In the genomic region with DNA sequence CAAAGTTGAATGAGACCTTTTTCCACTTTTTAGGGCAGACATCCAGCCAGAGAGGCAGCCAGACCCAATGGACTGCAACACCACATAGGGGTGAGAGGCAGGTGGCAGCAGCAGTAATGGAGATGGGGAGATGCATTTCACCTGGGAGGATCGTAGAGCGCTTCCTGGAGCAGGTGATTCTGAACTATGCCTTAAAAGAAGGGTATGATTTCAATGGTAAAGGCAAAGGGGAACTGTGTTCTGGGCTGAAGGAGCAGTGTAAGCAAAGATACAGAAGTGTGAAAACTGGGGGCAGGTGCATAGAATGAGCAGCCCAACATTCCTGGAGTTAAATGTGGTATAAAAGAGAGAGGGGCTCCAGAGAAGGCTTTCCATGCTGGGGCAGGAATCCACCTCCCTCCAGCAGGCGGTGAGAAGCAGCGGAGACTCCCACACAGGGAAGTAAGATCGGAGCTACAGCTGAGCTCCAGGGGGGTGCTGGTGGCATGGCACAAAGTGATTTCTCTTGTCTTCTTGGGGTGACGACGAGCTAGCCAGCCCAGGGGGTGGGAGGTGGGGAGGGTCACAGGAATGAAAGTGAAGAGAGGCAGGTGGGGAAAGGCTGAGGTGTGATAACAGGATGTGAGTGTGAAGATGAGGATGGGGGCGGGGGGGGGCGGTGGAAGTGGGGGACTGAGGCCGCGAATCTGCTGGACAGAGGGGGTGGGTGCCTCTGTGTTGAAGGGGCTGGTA, we compare ENCODE assay signal across 26 cellular contexts. TPM values are rescaled to one million over a fixed set of nuclear protein-coding genes. Genes with fewer than 3 reads are reported as not detected.
DNase-seq lines count a peak whose midpoint lies in the region; ATAC-seq, FAIRE-seq and TF ChIP-seq lines count a peak whose summit lies in the region.
"Had no signal": no experiment of that assay in that cellular context is flagged by ENCODE, and none has a peak within 500 bp of the region (broad histone marks: within the 10 kb centered on the region; RNA-seq: fewer than 3 reads in every experiment).

No MANE protein-coding gene starts in this region.

- no peaks in the 10 kb centered on the region for H3K36me3 Mint-ChIP-seq in naive B cell

- H3K4me1 ChIP-seq in DOHH2 (ENCODE audit: control insufficient read depth, low read length) (peaks cover 59% of the 10 kb centered on the region), SK-N-SH (ENCODE audit: control insufficient read depth in 1 of 2, insufficient read depth in 2 of 2, low read depth in 1 of 2, low read length in 1 of 2) (no peaks in the 10 kb centered on the region; a peak in 1 of 4 replicates), transverse colon (peaks cover 6 to 13% (median 8%) of the 10 kb centered on the region in 4 donors)

- 86% methylated on average over 11 of the region's 11 CpGs for WGBS in SK-N-SH (ENCODE audit: low lambda C conversion rate)
- 82 to 89% methylated on average over 5 to 11 of the region's 11 CpGs for WGBS in transverse colon (ENCODE audit: low coverage in 1 of 2), 2 donors

- H3K4me3 Mint-ChIP-seq in naive B cell = peak overlapping the region in 6 of 8 donors; percentile 3 to 72 (median 48)
- H3K4me3 Mint-ChIP-seq: CD4-positive, alpha-beta T cell had no signal

- H3K27me3 Mint-ChIP-seq in naive B cell = no peaks in the 10 kb centered on the region
- H3K27me3 Mint-ChIP-seq: CD4-positive, alpha-beta T cell had no signal

- H3K27ac Mint-ChIP-seq in naive B cell = peak overlapping the region; percentile 34 to 96 (median 74)
- H3K27ac Mint-ChIP-seq: CD4-positive, alpha-beta T cell had no signal

- no peaks in the 10 kb centered on the region for H3K79me2 ChIP-seq in DOHH2 (ENCODE audit: control insufficient read depth, low read length)
- no peaks in the 10 kb centered on the region for H3K79me2 ChIP-seq in SK-N-SH (ENCODE audit: insufficient read depth)

- TF ChIP-seq POLR2A in transverse colon (IDR thresholded peaks at IDR 0.05) = no peak

- POLR2A ChIA-PET in SK-N-SH (lab: Yijun Ruan, JAX) = no interaction called here

- H3K4me1 Mint-ChIP-seq in naive B cell = peaks cover 23 to 52% (median 48%) of the 10 kb centered on the region in 3 donors

- H3F3A ChIP-seq in DOHH2 (ENCODE audit: control insufficient read depth, insufficient read depth) (peaks cover 30% of the 10 kb centered on the region), SK-N-SH (replicated peaks; ENCODE audit: insufficient read depth) (no peaks in the 10 kb centered on the region)

- no peaks in the 10 kb centered on the region for H3K9me3 Mint-ChIP-seq in naive B cell
- H3K9me3 Mint-ChIP-seq: CD4-positive, alpha-beta T cell had no signal

- H3K4me3 ChIP-seq in DOHH2 (ENCODE audit: low read length) = no peak overlapping the region
- H3K4me3 ChIP-seq in bronchial epithelial cell (ENCODE audit: low read depth, low read length) = no peak overlapping the region
- H3K4me3 ChIP-seq in SK-N-SH (ENCODE audit: low read depth in 2 of 2, low read length in 1 of 2) = no peak overlapping the region
- H3K4me3 ChIP-seq in transverse colon = no peak overlapping the region
- H3K4me3 ChIP-seq: GM12878, SK-N-MC had no signal

- no peak overlapping the region for H3K9ac ChIP-seq in SK-N-SH

- TF ChIP-seq CTCF in DOHH2 (IDR thresholded peaks at IDR 0.05; ENCODE audit: low read depth, low read length, poor library complexity, severe bottlenecking) (peak; percentile 28), bronchial epithelial cell (IDR thresholded peaks at IDR 0.05; ENCODE audit: insufficient read depth, low read length, severe bottlenecking) (no peak), SK-N-SH (IDR thresholded peaks at IDR 0.05) (no peak), transverse colon (IDR thresholded peaks at IDR 0.05) (no peak)

- H2AFZ ChIP-seq in SK-N-SH (ENCODE audit: low read depth) = no peak overlapping the region

- in situ Hi-C loops in transverse colon (cut with MboI; ENCODE audit: low pct_ligation_motif_present in 1 of 4, low pct_unique_long_range_greater_than_20kb in 1 of 4, low sequenced_read_pairs in 3 of 4) = no loop called here

- no peaks in the 10 kb centered on the region for H3K36me3 ChIP-seq in DOHH2 (ENCODE audit: control insufficient read depth, low read length)
- no peaks in the 10 kb centered on the region for H3K36me3 ChIP-seq in KOPT-K1 (ENCODE audit: insufficient read depth, low read length)
- H3K36me3 ChIP-seq in bronchial epithelial cell (ENCODE audit: control insufficient read depth, insufficient read depth, low read length) = no peaks in the 10 kb centered on the region
- no peaks in the 10 kb centered on the region for H3K36me3 ChIP-seq in SK-N-SH (replicated peaks in 1 of 2; ENCODE audit: control insufficient read depth in 1 of 2, insufficient read depth in 2 of 2, low read length in 1 of 2)
- H3K36me3 ChIP-seq in transverse colon = no peaks in the 10 kb centered on the region

- TF ChIP-seq RAD21 in SK-N-SH (IDR thresholded peaks at IDR 0.05; ENCODE audit: low read length) = no peak

- peak overlapping the region; percentile 15; the same call in 1 of the 2 replicates for H3K4me2 ChIP-seq in DOHH2 (ENCODE audit: low read length)
- no peak overlapping the region for H3K4me2 ChIP-seq in SK-N-SH

- FAIRE-seq in bronchial epithelial cell (lab: Jason Lieb, UNC) = peak; percentile 76
- FAIRE-seq: A204.1, GM12878, H54, HepG2 had no signal

- peak; percentile 6 to 14 for ATAC-seq in naive B cell (ENCODE audit: low read depth in 2 of 2)
- ATAC-seq in GM21515 (IDR thresholded peaks at IDR 0.05; ENCODE audit: unreplicated experiment) = no peak
- ATAC-seq: GM12878, HepG2 had no signal

- CTCF ChIA-PET in SK-N-SH (lab: Yijun Ruan, JAX) = no interaction called here

- H4K20me1 ChIP-seq in DOHH2 (ENCODE audit: control insufficient read depth, insufficient read depth, low read depth, low read length) (no peaks in the 10 kb centered on the region), SK-N-SH (ENCODE audit: insufficient read depth) (no peaks in the 10 kb centered on the region)

- intact Hi-C loops in transverse colon (cut with DNase I; ENCODE audit: low total_unique reads) = no loop called here

- H3K27me3 ChIP-seq in DOHH2 (ENCODE audit: control insufficient read depth, low read length) (no peaks in the 10 kb centered on the region), bronchial epithelial cell (ENCODE audit: control insufficient read depth, insufficient read depth, low read length) (no peaks in the 10 kb centered on the region), SK-N-SH (ENCODE audit: insufficient read depth) (no peaks in the 10 kb centered on the region), transverse colon (no peaks in the 10 kb centered on the region)

- H3K9me3 ChIP-seq in DOHH2 (ENCODE audit: control insufficient read depth, insufficient read depth, low read length) (no peaks in the 10 kb centered on the region), KOPT-K1 (ENCODE audit: insufficient read depth, low read length, poor library complexity, severe bottlenecking) (no peaks in the 10 kb centered on the region), SK-N-SH (no peaks in the 10 kb centered on the region), transverse colon (no peaks in the 10 kb centered on the region)

- H3K9me2 ChIP-seq in DOHH2 (replicated peaks; ENCODE audit: control insufficient read depth, low read length) (no peaks in the 10 kb centered on the region), SK-N-SH (no peaks in the 10 kb centered on the region)

- H3K27ac ChIP-seq in DOHH2 (ENCODE audit: low read depth, low read length) = no peak overlapping the region
- peak overlapping the region; percentile 89 for H3K27ac ChIP-seq in KOPT-K1 (ENCODE audit: low read depth, low read length, poor library complexity, severe bottlenecking)
- no peak overlapping the region for H3K27ac ChIP-seq in SK-N-SH (ENCODE audit: low read depth in 2 of 2, low read length in 1 of 2)
- H3K27ac ChIP-seq in transverse colon = no peak overlapping the region
- H3K27ac ChIP-seq: RWPE1, SK-N-MC had no signal

- no peak for TF ChIP-seq EP300 in SK-N-SH (IDR thresholded peaks at IDR 0.05; ENCODE audit: borderline replicate concordance in 1 of 2, low read depth in 1 of 2, low read length in 1 of 2)
- TF ChIP-seq EP300 in transverse colon (IDR thresholded peaks at IDR 0.05; ENCODE audit: low read depth) = no peak

- DNase-seq in bronchial epithelial cell (ENCODE audit: low read depth) = no peak
- DNase-seq in naive B cell = peak; percentile 23
- no peak for DNase-seq in SK-N-SH
- no peak for DNase-seq in transverse colon
- no peak for DNase-seq in HUDEP-2 (lab: John Stamatoyannopoulos, UW; ENCODE audit: unreplicated experiment in 76 of 76)
- DNase-seq: CD4-positive, alpha-beta T cell; COR-L47; DMS79; KG1; MV-4-11; NCI-H1105 treated with DMSO at 0.1 percent for 48 hours; NCI-H2029 treated with DMSO at 0.1 percent for 48 hours; NCI-H2171; NCI-H345; NCI-H524; NCI-H82; SHP77 treated with DMSO at 0.1 percent for 48 hours had no signal

TF ChIP-seq in SK-N-SH, 30 proteins besides CTCF, POLR2A, EP300 and RAD21 (continues in another document):
- TF ChIP-seq RFX5 (IDR thresholded peaks at IDR 0.05; ENCODE audit: low read length) (no peak), RXRA (IDR thresholded peaks at IDR 0.05; ENCODE audit: borderline replicate concordance, low read depth) (no peak), FOXM1 (IDR thresholded peaks at IDR 0.05; ENCODE audit: low read depth) (no peak), SIN3A (IDR thresholded peaks at IDR 0.05; ENCODE audit: borderline replicate concordance, low read depth, low read length) (no peak), MXI1 (IDR thresholded peaks at IDR 0.05; ENCODE audit: low read depth, low read length) (no peak), RCOR1 (IDR thresholded peaks at IDR 0.05; ENCODE audit: low read length) (no peak), FOXJ3 (CRISPR knock-in tag; IDR thresholded peaks at IDR 0.05) (no peak)
- TF ChIP-seq, protein P1, sequence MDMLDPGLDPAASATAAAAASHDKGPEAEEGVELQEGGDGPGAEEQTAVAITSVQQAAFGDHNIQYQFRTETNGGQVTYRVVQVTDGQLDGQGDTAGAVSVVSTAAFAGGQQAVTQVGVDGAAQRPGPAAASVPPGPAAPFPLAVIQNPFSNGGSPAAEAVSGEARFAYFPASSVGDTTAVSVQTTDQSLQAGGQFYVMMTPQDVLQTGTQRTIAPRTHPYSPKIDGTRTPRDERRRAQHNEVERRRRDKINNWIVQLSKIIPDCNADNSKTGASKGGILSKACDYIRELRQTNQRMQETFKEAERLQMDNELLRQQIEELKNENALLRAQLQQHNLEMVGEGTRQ (IDR thresholded peaks at IDR 0.05; ENCODE audit: borderline replicate concordance, low read depth, low read length) = no peak

RNA-seq across cellular contexts. Expression of gene SERHL2, which starts 4.3 kb away (rescaled TPM):
- total RNA-seq in bronchial epithelial cell (0.79 and 1.4 TPM in 2 replicates), transverse colon (1 to 10 TPM in 1 of 4 donors, under 1 TPM in 1, not detected in 2; 0.95 to 2.0 TPM)
- polyA plus RNA-seq in naive B cell (ENCODE audit: low read depth in 6 of 6) (1 to 10 TPM in 5 of 6 donors, not detected in 1; 4.8 to 8.4 (median 5.6) TPM), SK-N-SH (2012; rRNA removed) (3.1 and 3.8 TPM in 2 replicates)
- polyA plus RNA-seq in SK-N-SH (2012; cell fraction: cytosol; rRNA removed) = 2.5 and 3.4 TPM in 2 replicates
- 3.9 and 4.6 TPM in 2 replicates for polyA plus RNA-seq in SK-N-SH (2012; cell fraction: nucleus; rRNA removed)

RNA-seq across cellular contexts. Expression of gene RRP7A, which starts 29.9 kb away (rescaled TPM):
- 30.7 and 39.8 TPM in 2 replicates for total RNA-seq in bronchial epithelial cell
- 10 to 100 TPM; 32.1 to 95.4 (median 71.6) TPM for polyA plus RNA-seq in naive B cell (ENCODE audit: low read depth in 6 of 6)
- 16.6 and 17.6 TPM in 2 replicates for polyA plus RNA-seq in SK-N-SH (2012; rRNA removed)
- 10.5 and 13.9 TPM in 2 replicates for polyA plus RNA-seq in SK-N-SH (2012; cell fraction: cytosol; rRNA removed)
- 13.1 and 16.7 TPM in 2 replicates for polyA plus RNA-seq in SK-N-SH (2012; cell fraction: nucleus; rRNA removed)
- total RNA-seq in transverse colon = 10 to 100 TPM; 13.1 to 27.0 (median 17.2) TPM
